In the genomic region with DNA sequence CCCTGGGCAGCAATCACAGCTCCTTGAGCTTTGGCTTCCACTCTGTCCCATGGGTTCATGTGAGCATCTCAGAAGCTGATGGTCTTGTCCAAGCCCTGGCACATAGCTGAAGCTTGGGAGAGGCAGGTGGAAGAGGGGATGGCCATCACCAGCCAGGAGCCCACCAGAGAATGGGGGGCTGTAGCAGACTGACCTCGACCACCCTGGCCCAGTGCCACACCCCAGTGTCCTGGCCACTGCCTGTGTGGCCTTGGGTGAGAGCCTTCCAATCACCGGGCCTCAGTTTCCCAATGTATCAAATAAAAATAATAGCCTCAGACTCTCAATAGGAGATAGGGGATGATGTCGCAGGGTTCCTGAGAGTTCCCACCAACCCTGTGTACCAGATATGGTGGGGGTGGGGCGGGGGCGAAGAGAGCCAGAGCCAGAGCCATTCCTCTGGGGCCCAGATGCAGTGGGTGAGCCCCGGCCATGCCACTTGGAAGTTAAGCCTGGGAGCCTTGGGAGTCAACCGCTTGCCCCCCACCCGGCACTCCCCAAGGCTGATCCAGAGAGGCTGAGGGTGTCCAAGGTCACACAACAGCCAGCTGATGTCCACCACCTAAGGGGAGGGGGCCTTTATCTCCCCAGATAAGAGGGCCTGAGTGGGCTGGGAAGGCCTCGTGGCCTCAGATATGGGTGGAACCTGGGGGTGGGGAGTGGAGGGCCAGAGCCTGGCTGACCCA, we compare ENCODE assay signal across 26 cellular contexts. TPM values are rescaled to one million over a fixed set of nuclear protein-coding genes. Genes with fewer than 3 reads are reported as not detected.
A peak's percentile ranks its signal among the peaks of the same experiment; 100 is the strongest.
DNase-seq lines count a peak whose midpoint lies in the region; ATAC-seq and TF ChIP-seq lines count a peak whose summit lies in the region.
"Had no signal": no experiment of that assay in that cellular context is flagged by ENCODE, and none has a peak within 500 bp of the region (broad histone marks: within the 10 kb centered on the region; RNA-seq: fewer than 3 reads in every experiment).

No MANE protein-coding gene starts in this region.

- peaks cover 25% of the 10 kb centered on the region for H3K79me1 ChIP-seq in trophoblast cell (ENCODE audit: low read length)

- no peak overlapping the region for H4K12ac ChIP-seq in trophoblast cell (ENCODE audit: low read depth, low read length)

- H3K18ac ChIP-seq in trophoblast cell (ENCODE audit: low read length) = no peak overlapping the region

- DNase-seq in HCT116 (ENCODE audit: low read depth, low spot score) = no peak
- no peak for DNase-seq in RWPE2 (ENCODE audit: low spot score)
- DNase-seq in left ventricle myocardium superior = peak; percentile 28
- DNase-seq in trophoblast cell = no peak
- DNase-seq in SHP77 treated with DMSO at 0.1 percent for 48 hours (lab: John Stamatoyannopoulos, UW) = no peak
- no peak for DNase-seq in left colon
- DNase-seq in NOMO-1 treated with DMSO at 0.1 percent for 48 hours (lab: John Stamatoyannopoulos, UW; ENCODE audit: unreplicated experiment) = no peak
- DNase-seq: activated gamma-delta T cell treated with Interleukin-2 at 50 U/mL for 16 hours; activated T-cell treated with anti-CD3 and anti-CD28 coated beads, Interleukin-2, amount 50 U/mL, for 24 hours; Karpas-422; NCI-H1436; NCI-H446; NCI-H82; nephron progenitor cell; spleen had no signal

- RAD21 ChIA-PET in HCT116 (lab: Charles Lee; ENCODE audit: low non-redundant PET in 1 of 2, low total read pairs in 2 of 2, uncharacterized antibody in 2 of 2, unreplicated experiment in 2 of 2) = no interaction called here

- TF ChIP-seq CTCF in HCT116 (IDR thresholded peaks at IDR 0.05 in 2 of 3, conservative IDR thresholded peaks at IDR 0.05 in 1 of 3; ENCODE audit: borderline replicate concordance in 1 of 3, insufficient read depth in 1 of 3, low read depth in 2 of 3, low read length in 2 of 3) = no peak
- no peak for TF ChIP-seq CTCF in RWPE2 (IDR thresholded peaks at IDR 0.05; ENCODE audit: poor library complexity, severe bottlenecking)

- no peak overlapping the region for H3K4me3 ChIP-seq in HCT116 (replicated peaks in 1 of 2; ENCODE audit: low read depth in 1 of 2, low read length in 2 of 2)
- no peak overlapping the region for H3K4me3 ChIP-seq in RWPE2 (ENCODE audit: severe bottlenecking)
- no peak overlapping the region for H3K4me3 ChIP-seq in trophoblast cell (ENCODE audit: low read depth, low read length)
- H3K4me3 ChIP-seq: body of pancreas, GM12878, GM23338, heart left ventricle, spleen, tibial nerve had no signal

- no peaks in the 10 kb centered on the region for H4K20me1 ChIP-seq in HCT116 (ENCODE audit: insufficient read depth)

- peak overlapping the region; percentile 90 for H4K91ac ChIP-seq in trophoblast cell (ENCODE audit: low read depth, low read length)

- peak overlapping the region; percentile 70 for H2BK12ac ChIP-seq in trophoblast cell (ENCODE audit: low read length)

- no peak overlapping the region for H2BK5ac ChIP-seq in trophoblast cell (ENCODE audit: low read depth, low read length, poor library complexity)

- H3K79me2 ChIP-seq in HCT116 (ENCODE audit: insufficient read depth, low read length) = no peaks in the 10 kb centered on the region
- peaks cover 5% of the 10 kb centered on the region for H3K79me2 ChIP-seq in trophoblast cell (ENCODE audit: control insufficient read depth, insufficient read depth, low read length, poor library complexity)
- H3K79me2 ChIP-seq: parathyroid adenoma had no signal

- H3K9me3 ChIP-seq in HCT116 (ENCODE audit: control insufficient read depth in 1 of 2, insufficient read depth in 1 of 2, low read depth in 1 of 2, low read length in 2 of 2) (no peaks in the 10 kb centered on the region), RWPE2 (ENCODE audit: severe bottlenecking) (no peaks in the 10 kb centered on the region), trophoblast cell (ENCODE audit: insufficient read depth, low read depth, low read length) (peaks cover 2% of the 10 kb centered on the region)
- H3K9me3 ChIP-seq: body of pancreas, heart left ventricle, spleen, tibial nerve had no signal

- no peak overlapping the region for H3K4ac ChIP-seq in trophoblast cell (ENCODE audit: low read depth, low read length)

- H2AK5ac ChIP-seq in trophoblast cell (ENCODE audit: low read length) = peak overlapping the region; percentile 84

- POLR2A ChIA-PET in HCT116 (lab: Charles Lee) = interaction anchor here (1.3 kb wide), 1 partner anchor 10 kb away, joined by 3 read pairs; a partner anchor contains a TSS

- no peak overlapping the region for H2AFZ ChIP-seq in HCT116 (ENCODE audit: low read depth, low read length, poor library complexity, severe bottlenecking)
- no peak overlapping the region for H2AFZ ChIP-seq in trophoblast cell (ENCODE audit: insufficient read depth, low read length, poor library complexity)
- H2AFZ ChIP-seq: GM23338, parathyroid adenoma had no signal

- no peak for ATAC-seq in HCT116
- ATAC-seq in RWPE2 (ENCODE audit: low read depth) = no peak
- no peak for ATAC-seq in left ventricle myocardium superior
- ATAC-seq in left colon = no peak
- ATAC-seq: body of pancreas, GM23338, heart left ventricle had no signal

- no peak overlapping the region for H3K4me2 ChIP-seq in HCT116 (ENCODE audit: low read length)
- H3K4me2 ChIP-seq in trophoblast cell (ENCODE audit: low read length) = no peak overlapping the region
- H3K4me2 ChIP-seq: GM23338 had no signal

- no peaks in the 10 kb centered on the region for H3K9me2 ChIP-seq in HCT116 (ENCODE audit: insufficient read depth)

- no peak for TF ChIP-seq RAD21 in HCT116 (IDR thresholded peaks at IDR 0.05; ENCODE audit: low read depth)

- H3K23ac ChIP-seq in trophoblast cell (ENCODE audit: low read length) = no peak overlapping the region

- no peak overlapping the region for H3K9ac ChIP-seq in HCT116 (ENCODE audit: low read length)
- H3K9ac ChIP-seq in trophoblast cell (ENCODE audit: low read length) = no peak overlapping the region
- H3K9ac ChIP-seq: parathyroid adenoma had no signal

- CTCF ChIA-PET in HCT116 (lab: Charles Lee) = interaction anchor here (1.0 to 3.7 kb wide), 6 partner anchors 10 to 211 kb away, joined by 3 to 27 read pairs (median 4); a partner anchor contains a TSS

- intact Hi-C loops in HCT116 (cut with micrococcal nuclease) = loop anchor here (5.0 kb wide), 1 partner anchor 226 kb away; no protein-coding TSS in a partner anchor
- intact Hi-C loops in left ventricle myocardium superior (cut with micrococcal nuclease) = no loop called here
- intact Hi-C loops in left colon (cut with DNase I, micrococcal nuclease) = no loop called here

- H2BK120ac ChIP-seq in trophoblast cell (ENCODE audit: insufficient read depth, low read length, poor library complexity) = no peak overlapping the region

- H4K8ac ChIP-seq in trophoblast cell (ENCODE audit: low read depth, low read length) = no peak overlapping the region

- peaks cover 45 to 84% of the 10 kb centered on the region in 2 experiments for H3K4me1 ChIP-seq in HCT116 (ENCODE audit: control insufficient read depth in 1 of 2, insufficient read depth in 2 of 2, low read length in 2 of 2)
- H3K4me1 ChIP-seq in RWPE2 (ENCODE audit: insufficient read depth, poor library complexity, severe bottlenecking) = peaks cover 36% of the 10 kb centered on the region
- H3K4me1 ChIP-seq in trophoblast cell (ENCODE audit: control insufficient read depth in 1 of 2, insufficient read depth in 2 of 2, low read length in 2 of 2) = peaks cover 33 to 35% of the 10 kb centered on the region in 2 experiments

- TF ChIP-seq POLR2A in HCT116 (IDR thresholded peaks at IDR 0.05; ENCODE audit: borderline replicate concordance, extremely low read depth, insufficient read depth, insufficient read length) = no peak

- no TSS peak for BruUV-seq in HCT116 (replicated peaks; lab: Mats Ljungman, UMichigan)

- H3K27ac ChIP-seq in HCT116 (ENCODE audit: low read depth, low read length) = peak overlapping the region; percentile 21; the same call in 1 of the 2 replicates
- peak overlapping the region; percentile 71 for H3K27ac ChIP-seq in RWPE2 (ENCODE audit: poor library complexity, severe bottlenecking)
- no peak overlapping the region for H3K27ac ChIP-seq in trophoblast cell (ENCODE audit: low read depth, low read length)
- H3K27ac ChIP-seq: body of pancreas, parathyroid adenoma, spleen, VCaP had no signal

- no CpG with 5 or more reads among the region's 9 CpGs for WGBS in trophoblast cell (ENCODE audit: extremely low coverage, insufficient coverage, insufficient read length)

- H3K14ac ChIP-seq in trophoblast cell (ENCODE audit: low read length) = peak overlapping the region; percentile 8

- H3K27me3 ChIP-seq in HCT116 (ENCODE audit: insufficient read depth, low read length) = no peaks in the 10 kb centered on the region
- H3K27me3 ChIP-seq in RWPE2 (ENCODE audit: insufficient read depth, poor library complexity, severe bottlenecking) = no peaks in the 10 kb centered on the region
- H3K27me3 ChIP-seq in trophoblast cell (ENCODE audit: insufficient read depth, low read length) = no peaks in the 10 kb centered on the region
- H3K27me3 ChIP-seq: body of pancreas, tibial nerve had no signal

- H3K36me3 ChIP-seq in HCT116 (ENCODE audit: control insufficient read depth in 1 of 2, insufficient read depth in 2 of 2, low read length in 2 of 2) (no peaks in the 10 kb centered on the region), RWPE2 (ENCODE audit: low read depth) (no peaks in the 10 kb centered on the region), trophoblast cell (ENCODE audit: control insufficient read depth in 1 of 2, insufficient read depth in 2 of 2, low read length in 2 of 2) (no peaks in the 10 kb centered on the region)
- H3K36me3 ChIP-seq: heart left ventricle, spleen, tibial nerve had no signal

TF ChIP-seq in HCT116, 20 proteins besides CTCF, POLR2A, EP300 and RAD21 (continues in another document):
- TF ChIP-seq SIN3A (IDR thresholded peaks at IDR 0.05; ENCODE audit: low read depth) = no peak
- TF ChIP-seq POLR2AphosphoS5 (IDR thresholded peaks at IDR 0.05; ENCODE audit: low read depth, low read length) = no peak
- TF ChIP-seq CBX3 (IDR thresholded peaks at IDR 0.05; ENCODE audit: low read depth) = no peak

RNA-seq across cellular contexts. Expression of a gene that starts 9.3 kb away (rescaled TPM):
- total RNA-seq in HCT116 (2021; ENCODE audit: unreplicated experiment) (not detected), left ventricle myocardium superior (0.27 TPM), left colon (10 to 100 TPM in 1 of 2 donors, 1 to 10 TPM in 1; 4.8 to 19.3 TPM)
- 0.27 and 0.65 TPM in 2 replicates for polyA plus RNA-seq in HCT116 (2012)
- polyA plus RNA-seq in trophoblast cell (2013) = 0.14 and 0.19 TPM in 2 replicates
- total RNA-seq: activated CD8-positive, alpha-beta memory T cell treated with anti-CD3 and anti-CD28 coated beads for 36 hours; fibroblast of villous mesenchyme; GM23338; liver; spleen had no signal
- polyA plus RNA-seq: CD14-positive monocyte, GM23338, spleen had no signal
